13 cellular contexts compared by ENCODE assay signal in the genomic region with DNA sequence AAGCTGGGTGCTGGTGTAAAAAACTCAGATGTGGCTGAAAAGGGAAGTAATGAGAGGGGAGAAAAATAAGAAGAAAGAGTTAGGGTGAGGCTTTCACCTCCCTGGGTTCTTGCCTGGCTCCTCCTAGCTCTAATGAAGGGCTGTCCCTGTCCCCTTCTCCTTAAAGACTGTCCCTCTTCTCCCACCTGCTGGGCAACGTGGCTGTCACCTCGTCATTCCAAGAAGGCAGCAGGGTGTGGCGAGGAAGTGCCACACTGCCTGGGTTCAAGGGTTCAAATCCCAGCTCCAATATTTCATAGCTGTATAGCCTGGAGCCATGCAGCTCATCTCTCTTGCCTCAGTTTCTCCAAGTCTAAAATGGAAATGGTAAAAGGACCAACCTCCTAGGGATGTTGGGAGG.
A peak's percentile ranks its signal among the peaks of the same experiment; 100 is the strongest.
DNase-seq lines count a peak whose midpoint lies in the region; ATAC-seq and TF ChIP-seq lines count a peak whose summit lies in the region.
"Had no signal": no experiment of that assay in that cellular context is flagged by ENCODE, and none has a peak within 500 bp of the region (broad histone marks: within the 10 kb centered on the region; RNA-seq: fewer than 3 reads in every experiment).

No MANE protein-coding gene starts in this region.

- H3K9me3 Mint-ChIP-seq in endothelial cell (ENCODE audit: unreplicated experiment), result no peaks in the 10 kb centered on the region

- intact Hi-C loops in Panc1 (cut with micrococcal nuclease; ENCODE audit: unreplicated experiment), result no loop called here
- intact Hi-C loops in esophagus squamous epithelium (cut with DNase I), result no loop called here
- intact Hi-C loops in prostate gland (cut with DNase I), result no loop called here

- H3K4me1 ChIP-seq in Panc1 (ENCODE audit: control insufficient read depth, insufficient read depth, low read length), result peaks cover 25% of the 10 kb centered on the region
- peaks cover 0 to 20% (median 0%) of the 10 kb centered on the region in 3 donors for H3K4me1 ChIP-seq in esophagus squamous epithelium
- H3K4me1 ChIP-seq in prostate gland (replicated peaks), result peaks cover 8% of the 10 kb centered on the region

- 58 to 92% methylated on average over 3 of the region's 3 CpGs for WGBS in esophagus squamous epithelium, 2 donors
- whole genome bisulfite sequencing in prostate gland, result 84% methylated on average over 3 of the region's 3 CpGs

- H3K36me3 ChIP-seq in Panc1 (ENCODE audit: control insufficient read depth, insufficient read depth, low read length) (no peaks in the 10 kb centered on the region), esophagus squamous epithelium (no peaks in the 10 kb centered on the region), prostate gland (no peaks in the 10 kb centered on the region)

- no peak overlapping the region for H3K4me3 Mint-ChIP-seq in endothelial cell (ENCODE audit: unreplicated experiment)

- POLR2A ChIA-PET in Panc1 (lab: Charles Lee), result no interaction called here

- TF ChIP-seq CTCF in Panc1 (IDR thresholded peaks at IDR 0.05) (no peak), esophagus squamous epithelium (IDR thresholded peaks at IDR 0.05) (no peak), prostate gland (IDR thresholded peaks at IDR 0.05) (no peak), endothelial cell (IDR thresholded peaks at IDR 0.05; ENCODE audit: unreplicated experiment) (no peak)

- no peak overlapping the region for H3K4me3 ChIP-seq in Panc1 (ENCODE audit: low read depth in 2 of 2, low read length in 2 of 2)
- no peak overlapping the region for H3K4me3 ChIP-seq in esophagus squamous epithelium
- no peak overlapping the region for H3K4me3 ChIP-seq in prostate gland
- H3K4me3 ChIP-seq: skin epidermis, testis had no signal

- CTCF ChIA-PET in Panc1 (lab: Charles Lee), result no interaction called here

- no peak for TF ChIP-seq POLR2A in esophagus squamous epithelium (IDR thresholded peaks at IDR 0.05)
- TF ChIP-seq POLR2A in prostate gland (IDR thresholded peaks at IDR 0.05), result no peak

- no peaks in the 10 kb centered on the region for H3K27me3 Mint-ChIP-seq in endothelial cell (ENCODE audit: unreplicated experiment)

- no peaks in the 10 kb centered on the region for H3K9me3 ChIP-seq in Panc1 (ENCODE audit: control insufficient read depth, insufficient read depth, low read depth, low read length)
- H3K9me3 ChIP-seq in esophagus squamous epithelium, result no peaks in the 10 kb centered on the region
- H3K9me3 ChIP-seq in prostate gland, result no peaks in the 10 kb centered on the region
- H3K9me3 ChIP-seq: testis had no signal

- peaks cover 30% of the 10 kb centered on the region for H3K4me1 Mint-ChIP-seq in endothelial cell (ENCODE audit: unreplicated experiment)

- no peaks in the 10 kb centered on the region for H3K27me3 ChIP-seq in Panc1 (ENCODE audit: control insufficient read depth, insufficient read depth, low read length)
- no peaks in the 10 kb centered on the region for H3K27me3 ChIP-seq in esophagus squamous epithelium
- H3K27me3 ChIP-seq in prostate gland (replicated peaks; ENCODE audit: insufficient read depth), result no peaks in the 10 kb centered on the region
- H3K27me3 ChIP-seq: testis had no signal

- DNase-seq in NCI-H82 (lab: John Stamatoyannopoulos, UW), result peak; percentile 20
- no peak for DNase-seq in NCI-H82 treated with DMSO at 0.1 percent for 48 hours (lab: John Stamatoyannopoulos, UW; ENCODE audit: unreplicated experiment)
- no peak for DNase-seq in Panc1 (ENCODE audit: low read depth, low spot score)
- no peak for DNase-seq in esophagus squamous epithelium (lab: John Stamatoyannopoulos, UW)
- DNase-seq in prostate gland (ENCODE audit: low spot score), result no peak
- DNase-seq in NCI-H1417 (lab: John Stamatoyannopoulos, UW), result no peak
- DNase-seq in endothelial cell (ENCODE audit: low spot score), result no peak
- DNase-seq: KG1, NCI-H526, testis had no signal

- ATAC-seq in Panc1, result no peak
- no peak for ATAC-seq in GM18870 (IDR thresholded peaks at IDR 0.05; ENCODE audit: unreplicated experiment)
- ATAC-seq: Right ventricle myocardium inferior had no signal

- H3K36me3 Mint-ChIP-seq in endothelial cell (ENCODE audit: low read depth, unreplicated experiment), result no peaks in the 10 kb centered on the region

- in situ Hi-C loops in Panc1 (cut with HindIII; ENCODE audit: low pct_unique_long_range_greater_than_20kb, low sequenced_read_pairs), result no loop called here

- 0 out of 2 replicates have a peak overlapping the region, but pooled peaks have one; percentile 23 for H3K27ac ChIP-seq in Panc1 (ENCODE audit: low read length)
- peak overlapping the region in 3 of 4 donors; percentile 21 to 67 (median 50) for H3K27ac ChIP-seq in esophagus squamous epithelium
- H3K27ac ChIP-seq in prostate gland, result peak overlapping the region; percentile 13 to 46
- H3K27ac ChIP-seq: testis had no signal

- H3K27ac Mint-ChIP-seq in endothelial cell (ENCODE audit: unreplicated experiment), result no peak overlapping the region

- no TSS peak for BruUV-seq in Panc1 (replicated peaks; lab: Mats Ljungman, UMichigan)
